Comparison of ENCODE assay signal across 1 cellular context in genomic region chr10:69222157-69223027, GRCh38.
TF ChIP-seq lines count a peak whose summit lies in the region.

No MANE protein-coding gene starts in this region.

TF ChIP-seq in K562, 482 proteins besides CTCF, POLR2A, EP300 and RAD21 (continued from another document and continues in another):
- no peak for TF ChIP-seq ZNF518B (CRISPR knock-in tag; IDR thresholded peaks at IDR 0.05)
- TF ChIP-seq GTF2A2 (tag; IDR thresholded peaks at IDR 0.05): no peak
- no peak for TF ChIP-seq ID3 (CRISPR knock-in tag; IDR thresholded peaks at IDR 0.05)
- TF ChIP-seq ID3 (tag; IDR thresholded peaks at IDR 0.05): peak; percentile 90; the same call in 1 of the 2 replicates
- TF ChIP-seq MBD2 (IDR thresholded peaks at IDR 0.05; ENCODE audit: borderline replicate concordance, low read depth): no peak
- TF ChIP-seq ZNF57 (CRISPR knock-in tag; IDR thresholded peaks at IDR 0.05): no peak
- no peak; the same call in 1 of the 2 replicates for TF ChIP-seq FOXJ2 (tag; IDR thresholded peaks at IDR 0.05)
- TF ChIP-seq, protein P1, sequence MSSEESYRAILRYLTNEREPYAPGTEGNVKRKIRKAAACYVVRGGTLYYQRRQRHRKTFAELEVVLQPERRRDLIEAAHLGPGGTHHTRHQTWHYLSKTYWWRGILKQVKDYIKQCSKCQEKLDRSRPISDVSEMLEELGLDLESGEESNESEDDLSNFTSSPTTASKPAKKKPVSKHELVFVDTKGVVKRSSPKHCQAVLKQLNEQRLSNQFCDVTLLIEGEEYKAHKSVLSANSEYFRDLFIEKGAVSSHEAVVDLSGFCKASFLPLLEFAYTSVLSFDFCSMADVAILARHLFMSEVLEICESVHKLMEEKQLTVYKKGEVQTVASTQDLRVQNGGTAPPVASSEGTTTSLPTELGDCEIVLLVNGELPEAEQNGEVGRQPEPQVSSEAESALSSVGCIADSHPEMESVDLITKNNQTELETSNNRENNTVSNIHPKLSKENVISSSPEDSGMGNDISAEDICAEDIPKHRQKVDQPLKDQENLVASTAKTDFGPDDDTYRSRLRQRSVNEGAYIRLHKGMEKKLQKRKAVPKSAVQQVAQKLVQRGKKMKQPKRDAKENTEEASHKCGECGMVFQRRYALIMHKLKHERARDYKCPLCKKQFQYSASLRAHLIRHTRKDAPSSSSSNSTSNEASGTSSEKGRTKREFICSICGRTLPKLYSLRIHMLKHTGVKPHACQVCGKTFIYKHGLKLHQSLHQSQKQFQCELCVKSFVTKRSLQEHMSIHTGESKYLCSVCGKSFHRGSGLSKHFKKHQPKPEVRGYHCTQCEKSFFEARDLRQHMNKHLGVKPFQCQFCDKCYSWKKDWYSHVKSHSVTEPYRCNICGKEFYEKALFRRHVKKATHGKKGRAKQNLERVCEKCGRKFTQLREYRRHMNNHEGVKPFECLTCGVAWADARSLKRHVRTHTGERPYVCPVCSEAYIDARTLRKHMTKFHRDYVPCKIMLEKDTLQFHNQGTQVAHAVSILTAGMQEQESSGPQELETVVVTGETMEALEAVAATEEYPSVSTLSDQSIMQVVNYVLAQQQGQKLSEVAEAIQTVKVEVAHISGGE (CRISPR knock-in tag; IDR thresholded peaks at IDR 0.05): 0 out of 6 replicates have a peak, but pooled peaks of 1 of the 3 experiments have one; percentile 42
- TF ChIP-seq SP2 (IDR thresholded peaks at IDR 0.05; ENCODE audit: extremely low read depth, low read depth, low read length, poor library complexity, severe bottlenecking): no peak
- TF ChIP-seq ZNF23 (CRISPR knock-in tag; IDR thresholded peaks at IDR 0.05): no peak
- TF ChIP-seq HNRNPL (IDR thresholded peaks at IDR 0.05; ENCODE audit: low read depth, low read length): no peak
- no peak; the same call in 1 of the 2 replicates for TF ChIP-seq GABPB2 (CRISPR knock-in tag; conservative IDR thresholded peaks at IDR 0.05)
- no peak for TF ChIP-seq YBX1 (IDR thresholded peaks at IDR 0.05)
- 0 out of 2 replicates have a peak, but pooled peaks have one; percentile 3 for TF ChIP-seq ZNF41 (CRISPR knock-in tag; conservative IDR thresholded peaks at IDR 0.05)
- 0 out of 2 replicates have a peak, but pooled peaks have one; percentile 74 for TF ChIP-seq ZNF511 (CRISPR knock-in tag; IDR thresholded peaks at IDR 0.05)
- no peak for TF ChIP-seq POLR2AphosphoS5 (IDR thresholded peaks at IDR 0.05; ENCODE audit: control insufficient read depth, insufficient read depth, low read depth, low read length)
- TF ChIP-seq FOS (IDR thresholded peaks at IDR 0.05; ENCODE audit: extremely low read depth, insufficient read length): peak; percentile 14
- TF ChIP-seq, protein P2, sequence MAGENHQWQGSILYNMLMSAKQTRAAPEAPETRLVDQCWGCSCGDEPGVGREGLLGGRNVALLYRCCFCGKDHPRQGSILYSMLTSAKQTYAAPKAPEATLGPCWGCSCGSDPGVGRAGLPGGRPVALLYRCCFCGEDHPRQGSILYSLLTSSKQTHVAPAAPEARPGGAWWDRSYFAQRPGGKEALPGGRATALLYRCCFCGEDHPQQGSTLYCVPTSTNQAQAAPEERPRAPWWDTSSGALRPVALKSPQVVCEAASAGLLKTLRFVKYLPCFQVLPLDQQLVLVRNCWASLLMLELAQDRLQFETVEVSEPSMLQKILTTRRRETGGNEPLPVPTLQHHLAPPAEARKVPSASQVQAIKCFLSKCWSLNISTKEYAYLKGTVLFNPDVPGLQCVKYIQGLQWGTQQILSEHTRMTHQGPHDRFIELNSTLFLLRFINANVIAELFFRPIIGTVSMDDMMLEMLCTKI (IDR thresholded peaks at IDR 0.05; ENCODE audit: partially characterized antibody): no peak
- TF ChIP-seq, protein P3, sequence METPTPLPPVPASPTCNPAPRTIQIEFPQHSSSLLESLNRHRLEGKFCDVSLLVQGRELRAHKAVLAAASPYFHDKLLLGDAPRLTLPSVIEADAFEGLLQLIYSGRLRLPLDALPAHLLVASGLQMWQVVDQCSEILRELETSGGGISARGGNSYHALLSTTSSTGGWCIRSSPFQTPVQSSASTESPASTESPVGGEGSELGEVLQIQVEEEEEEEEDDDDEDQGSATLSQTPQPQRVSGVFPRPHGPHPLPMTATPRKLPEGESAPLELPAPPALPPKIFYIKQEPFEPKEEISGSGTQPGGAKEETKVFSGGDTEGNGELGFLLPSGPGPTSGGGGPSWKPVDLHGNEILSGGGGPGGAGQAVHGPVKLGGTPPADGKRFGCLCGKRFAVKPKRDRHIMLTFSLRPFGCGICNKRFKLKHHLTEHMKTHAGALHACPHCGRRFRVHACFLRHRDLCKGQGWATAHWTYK (CRISPR knock-in tag; IDR thresholded peaks at IDR 0.05): peak; percentile 55; the same call in 1 of the 2 replicates
- TF ChIP-seq, protein P4, sequence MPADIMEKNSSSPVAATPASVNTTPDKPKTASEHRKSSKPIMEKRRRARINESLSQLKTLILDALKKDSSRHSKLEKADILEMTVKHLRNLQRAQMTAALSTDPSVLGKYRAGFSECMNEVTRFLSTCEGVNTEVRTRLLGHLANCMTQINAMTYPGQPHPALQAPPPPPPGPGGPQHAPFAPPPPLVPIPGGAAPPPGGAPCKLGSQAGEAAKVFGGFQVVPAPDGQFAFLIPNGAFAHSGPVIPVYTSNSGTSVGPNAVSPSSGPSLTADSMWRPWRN (IDR thresholded peaks at IDR 0.05; ENCODE audit: low read depth): 0 out of 2 replicates have a peak, but pooled peaks have one; percentile 36
- no peak for TF ChIP-seq ZNF217 (CRISPR knock-in tag; IDR thresholded peaks at IDR 0.05)
- TF ChIP-seq, protein P5, sequence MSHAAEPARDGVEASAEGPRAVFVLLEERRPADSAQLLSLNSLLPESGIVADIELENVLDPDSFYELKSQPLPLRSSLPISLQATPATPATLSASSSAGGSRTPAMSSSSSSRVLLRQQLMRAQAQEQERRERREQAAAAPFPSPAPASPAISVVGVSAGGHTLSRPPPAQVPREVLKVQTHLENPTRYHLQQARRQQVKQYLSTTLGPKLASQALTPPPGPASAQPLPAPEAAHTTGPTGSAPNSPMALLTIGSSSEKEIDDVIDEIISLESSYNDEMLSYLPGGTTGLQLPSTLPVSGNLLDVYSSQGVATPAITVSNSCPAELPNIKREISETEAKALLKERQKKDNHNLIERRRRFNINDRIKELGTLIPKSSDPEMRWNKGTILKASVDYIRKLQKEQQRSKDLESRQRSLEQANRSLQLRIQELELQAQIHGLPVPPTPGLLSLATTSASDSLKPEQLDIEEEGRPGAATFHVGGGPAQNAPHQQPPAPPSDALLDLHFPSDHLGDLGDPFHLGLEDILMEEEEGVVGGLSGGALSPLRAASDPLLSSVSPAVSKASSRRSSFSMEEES (CRISPR knock-in tag; IDR thresholded peaks at IDR 0.05): peak; percentile 7; the same call in 1 of the 2 replicates
- TF ChIP-seq, protein P6, sequence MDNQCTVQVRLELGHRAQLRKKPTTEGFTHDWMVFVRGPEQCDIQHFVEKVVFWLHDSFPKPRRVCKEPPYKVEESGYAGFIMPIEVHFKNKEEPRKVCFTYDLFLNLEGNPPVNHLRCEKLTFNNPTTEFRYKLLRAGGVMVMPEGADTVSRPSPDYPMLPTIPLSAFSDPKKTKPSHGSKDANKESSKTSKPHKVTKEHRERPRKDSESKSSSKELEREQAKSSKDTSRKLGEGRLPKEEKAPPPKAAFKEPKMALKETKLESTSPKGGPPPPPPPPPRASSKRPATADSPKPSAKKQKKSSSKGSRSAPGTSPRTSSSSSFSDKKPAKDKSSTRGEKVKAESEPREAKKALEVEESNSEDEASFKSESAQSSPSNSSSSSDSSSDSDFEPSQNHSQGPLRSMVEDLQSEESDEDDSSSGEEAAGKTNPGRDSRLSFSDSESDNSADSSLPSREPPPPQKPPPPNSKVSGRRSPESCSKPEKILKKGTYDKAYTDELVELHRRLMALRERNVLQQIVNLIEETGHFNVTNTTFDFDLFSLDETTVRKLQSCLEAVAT (IDR thresholded peaks at IDR 0.05): peak in 1 of 2 experiments; percentile 91; a peak in 2 of 4 replicates
- TF ChIP-seq THRAP3 (IDR thresholded peaks at IDR 0.05; ENCODE audit: borderline replicate concordance): no peak
- no peak for TF ChIP-seq SAFB (IDR thresholded peaks at IDR 0.05; ENCODE audit: borderline replicate concordance, low read depth, low read length)
- no peak for TF ChIP-seq PCBP2 (IDR thresholded peaks at IDR 0.05; ENCODE audit: low read depth, low read length, poor library complexity, severe bottlenecking)
- TF ChIP-seq DACH1 (IDR thresholded peaks at IDR 0.05; ENCODE audit: partially characterized antibody): peak; percentile 31
- peak; percentile 58 for TF ChIP-seq RBFOX2 (IDR thresholded peaks at IDR 0.05; ENCODE audit: low read depth, low read length)
- no peak for TF ChIP-seq ZNF224 (CRISPR knock-in tag; IDR thresholded peaks at IDR 0.05)
- TF ChIP-seq, protein P7, sequence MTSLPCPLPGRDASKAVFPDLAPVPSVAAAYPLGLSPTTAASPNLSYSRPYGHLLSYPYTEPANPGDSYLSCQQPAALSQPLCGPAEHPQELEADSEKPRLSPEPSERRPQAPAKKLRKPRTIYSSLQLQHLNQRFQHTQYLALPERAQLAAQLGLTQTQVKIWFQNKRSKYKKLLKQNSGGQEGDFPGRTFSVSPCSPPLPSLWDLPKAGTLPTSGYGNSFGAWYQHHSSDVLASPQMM (CRISPR knock-in tag; IDR thresholded peaks at IDR 0.05): no peak
- TF ChIP-seq, protein P8, sequence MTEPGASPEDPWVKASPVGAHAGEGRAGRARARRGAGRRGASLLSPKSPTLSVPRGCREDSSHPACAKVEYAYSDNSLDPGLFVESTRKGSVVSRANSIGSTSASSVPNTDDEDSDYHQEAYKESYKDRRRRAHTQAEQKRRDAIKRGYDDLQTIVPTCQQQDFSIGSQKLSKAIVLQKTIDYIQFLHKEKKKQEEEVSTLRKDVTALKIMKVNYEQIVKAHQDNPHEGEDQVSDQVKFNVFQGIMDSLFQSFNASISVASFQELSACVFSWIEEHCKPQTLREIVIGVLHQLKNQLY (CRISPR knock-in tag; conservative IDR thresholded peaks at IDR 0.05): no peak
- no peak for TF ChIP-seq NR2F6 (CRISPR knock-in tag; IDR thresholded peaks at IDR 0.05)
- TF ChIP-seq THRB (CRISPR knock-in tag; conservative IDR thresholded peaks at IDR 0.05): no peak
- TF ChIP-seq RUNX1 (IDR thresholded peaks at IDR 0.05; ENCODE audit: low read depth): no peak
- no peak for TF ChIP-seq POLR2AphosphoS2 (IDR thresholded peaks at IDR 0.05; ENCODE audit: low read length)
- TF ChIP-seq ILK (tag; IDR thresholded peaks at IDR 0.05; ENCODE audit: borderline replicate concordance, low read depth): no peak
- TF ChIP-seq, protein P9, sequence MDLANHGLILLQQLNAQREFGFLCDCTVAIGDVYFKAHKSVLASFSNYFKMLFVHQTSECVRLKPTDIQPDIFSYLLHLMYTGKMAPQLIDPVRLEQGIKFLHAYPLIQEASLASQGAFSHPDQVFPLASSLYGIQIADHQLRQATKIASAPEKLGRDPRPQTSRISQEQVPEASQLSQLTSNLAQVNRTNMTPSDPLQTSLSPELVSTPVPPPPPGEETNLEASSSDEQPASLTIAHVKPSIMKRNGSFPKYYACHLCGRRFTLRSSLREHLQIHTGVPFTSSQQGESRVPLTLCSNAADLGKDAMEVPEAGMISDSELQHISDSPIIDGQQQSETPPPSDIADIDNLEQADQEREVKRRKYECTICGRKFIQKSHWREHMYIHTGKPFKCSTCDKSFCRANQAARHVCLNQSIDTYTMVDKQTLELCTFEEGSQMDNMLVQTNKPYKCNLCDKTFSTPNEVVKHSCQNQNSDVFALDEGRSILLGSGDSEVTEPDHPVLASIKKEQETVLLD (IDR thresholded peaks at IDR 0.05): no peak; the same call in 1 of the 2 replicates
- 0 out of 2 replicates have a peak, but pooled peaks have one; percentile 9 for TF ChIP-seq CC2D1A (IDR thresholded peaks at IDR 0.05)
- peak; percentile 78 for TF ChIP-seq RAD51 (IDR thresholded peaks at IDR 0.05; ENCODE audit: borderline replicate concordance, low read depth)
- no peak for TF ChIP-seq SUPT5H (IDR thresholded peaks at IDR 0.05)
- TF ChIP-seq KDM4B (IDR thresholded peaks at IDR 0.05; ENCODE audit: borderline replicate concordance in 2 of 2, low read depth in 1 of 2): no peak
- TF ChIP-seq ESRRA (IDR thresholded peaks at IDR 0.05; ENCODE audit: borderline replicate concordance, low read depth): peak; percentile 71
- peak; percentile 22; the same call in 1 of the 2 replicates for TF ChIP-seq TCF7 (IDR thresholded peaks at IDR 0.05; ENCODE audit: borderline replicate concordance)
- no peak for TF ChIP-seq SRSF9 (IDR thresholded peaks at IDR 0.05; ENCODE audit: borderline replicate concordance, low read depth, low read length)
